ENCODE assay signal across 13 cellular contexts in the genomic region with DNA sequence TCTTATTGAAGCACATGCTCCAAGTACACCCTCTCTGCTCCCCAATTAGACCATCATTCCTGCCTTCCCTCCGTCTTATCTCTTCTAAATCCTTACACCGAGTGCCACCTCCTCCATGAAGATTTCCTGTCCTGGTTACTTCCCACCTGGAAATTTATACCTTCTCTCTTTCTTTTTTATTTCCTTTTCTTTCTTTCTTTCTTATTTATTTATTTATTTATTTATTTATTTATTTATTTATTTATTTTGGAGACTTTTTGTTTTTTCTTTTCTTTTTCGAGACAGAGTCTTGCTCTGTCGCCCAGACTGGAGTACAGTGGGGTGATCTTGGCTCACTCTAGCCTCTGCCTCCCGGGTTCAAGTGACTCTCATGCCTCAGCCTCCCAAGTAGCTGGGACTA. TPM values are rescaled to one million over a fixed set of nuclear protein-coding genes. Genes with fewer than 3 reads are reported as not detected.
DNase-seq lines count a peak whose midpoint lies in the region; ATAC-seq and TF ChIP-seq lines count a peak whose summit lies in the region.
"Had no signal": no experiment of that assay in that cellular context is flagged by ENCODE, and none has a peak within 500 bp of the region (broad histone marks: within the 10 kb centered on the region; RNA-seq: fewer than 3 reads in every experiment).

No MANE protein-coding gene starts in this region.

- POLR2A ChIA-PET in HEK293T (lab: Yijun Ruan, JAX), result no interaction called here

- peak overlapping the region; percentile 70 for H3K9ac ChIP-seq in Karpas-422 (ENCODE audit: low read length)

- H3K27ac ChIP-seq in Karpas-422 (ENCODE audit: low read length), result no peak overlapping the region
- peak overlapping the region; percentile 86 to 98 for H3K27ac ChIP-seq in coronary artery
- H3K27ac ChIP-seq in thoracic aorta, result peak overlapping the region; percentile 83 to 88

- DNase-seq in Karpas-422 (no peak), coronary artery (ENCODE audit: low spot score) (no peak), thoracic aorta (ENCODE audit: low spot score) (no peak), HEK293T (ENCODE audit: extremely low spot score) (no peak), kidney glomerular epithelial cell (lab: John Stamatoyannopoulos, UW) (no peak)
- DNase-seq: COR-L47, DMS153, DMS79 treated with DMSO at 0.1 percent for 48 hours, EL, H7 had no signal

- no peak for TF ChIP-seq CTCF in coronary artery (IDR thresholded peaks at IDR 0.05)
- TF ChIP-seq CTCF in thoracic aorta (IDR thresholded peaks at IDR 0.05), result no peak

- ATAC-seq in thoracic aorta (ENCODE audit: insufficient number of reproducible peaks, low FRiP score, low read depth), result no peak
- no peak for ATAC-seq in GM21717 (IDR thresholded peaks at IDR 0.05; ENCODE audit: unreplicated experiment)
- ATAC-seq: CD8-positive, alpha-beta T cell; GM23338 had no signal

- H2AFZ ChIP-seq in Karpas-422 (ENCODE audit: low read length), result no peak overlapping the region
- H2AFZ ChIP-seq: GM23338 had no signal

- no peaks in the 10 kb centered on the region for H3K9me2 ChIP-seq in Karpas-422 (replicated peaks; ENCODE audit: insufficient read depth, low read length)

- H4K20me1 ChIP-seq in Karpas-422 (ENCODE audit: insufficient read depth, low read depth, low read length), result no peaks in the 10 kb centered on the region

- H3K4me2 ChIP-seq in Karpas-422 (ENCODE audit: low read depth, low read length, poor library complexity, severe bottlenecking), result peak overlapping the region; percentile 99
- H3K4me2 ChIP-seq: GM23338 had no signal

- CTCF ChIA-PET in HEK293T (lab: Yijun Ruan, JAX), result interaction anchor here (0.6 kb wide), 1 partner anchor 164 kb away, joined by 3 read pairs; no protein-coding TSS in a partner anchor

- no peaks in the 10 kb centered on the region for H3K27me3 ChIP-seq in Karpas-422 (ENCODE audit: low read length)
- no peaks in the 10 kb centered on the region for H3K27me3 ChIP-seq in thoracic aorta (replicated peaks; ENCODE audit: insufficient read depth)

- H3K79me2 ChIP-seq in Karpas-422 (ENCODE audit: low read length), result no peaks in the 10 kb centered on the region

- H3K36me3 ChIP-seq in Karpas-422 (ENCODE audit: insufficient read depth, low read length), result no peaks in the 10 kb centered on the region
- H3K36me3 ChIP-seq in thoracic aorta, result no peaks in the 10 kb centered on the region

- H3K4me3 ChIP-seq in Karpas-422 (ENCODE audit: low read length) (peak overlapping the region; percentile 72; the same call in 1 of the 2 replicates), coronary artery (peak overlapping the region; percentile 71), thoracic aorta (peak overlapping the region; percentile 64)
- H3K4me3 ChIP-seq: GM23338 had no signal

- H3K4me1 ChIP-seq in Karpas-422 (ENCODE audit: low read length) (peaks cover 19% of the 10 kb centered on the region), thoracic aorta (ENCODE audit: control insufficient read depth in 1 of 2, low read depth in 2 of 2) (peaks cover 5 to 32% of the 10 kb centered on the region in 2 donors)

- H3K9me3 ChIP-seq in Karpas-422 (ENCODE audit: low read length), result no peaks in the 10 kb centered on the region
- no peaks in the 10 kb centered on the region for H3K9me3 ChIP-seq in thoracic aorta

TF ChIP-seq in HEK293T, 16 proteins besides CTCF, POLR2A, EP300 and RAD21:
- TF ChIP-seq SUZ12 (IDR thresholded peaks at IDR 0.05), result no peak
- TF ChIP-seq BHLHE40 (IDR thresholded peaks at IDR 0.05; ENCODE audit: borderline replicate concordance), result no peak
- no peak for TF ChIP-seq ZNF384 (IDR thresholded peaks at IDR 0.05)
- TF ChIP-seq SP1 (IDR thresholded peaks at IDR 0.05), result no peak
- TF ChIP-seq LEF1 (IDR thresholded peaks at IDR 0.05; ENCODE audit: borderline replicate concordance), result no peak
- no peak for TF ChIP-seq HDGF (IDR thresholded peaks at IDR 0.05; ENCODE audit: borderline replicate concordance)
- no peak for TF ChIP-seq CTBP1 (IDR thresholded peaks at IDR 0.05; ENCODE audit: borderline replicate concordance)
- TF ChIP-seq FOXM1 (IDR thresholded peaks at IDR 0.05; ENCODE audit: borderline replicate concordance), result no peak
- no peak for TF ChIP-seq ARNT (IDR thresholded peaks at IDR 0.05)
- no peak for TF ChIP-seq FOXK2 (IDR thresholded peaks at IDR 0.05)
- TF ChIP-seq FOXA1 (IDR thresholded peaks at IDR 0.05), result no peak
- no peak for TF ChIP-seq ELF4 (IDR thresholded peaks at IDR 0.05)
- TF ChIP-seq NFRKB (IDR thresholded peaks at IDR 0.05), result no peak
- no peak for TF ChIP-seq L3MBTL2 (conservative IDR thresholded peaks at IDR 0.05)
- TF ChIP-seq, protein P1, sequence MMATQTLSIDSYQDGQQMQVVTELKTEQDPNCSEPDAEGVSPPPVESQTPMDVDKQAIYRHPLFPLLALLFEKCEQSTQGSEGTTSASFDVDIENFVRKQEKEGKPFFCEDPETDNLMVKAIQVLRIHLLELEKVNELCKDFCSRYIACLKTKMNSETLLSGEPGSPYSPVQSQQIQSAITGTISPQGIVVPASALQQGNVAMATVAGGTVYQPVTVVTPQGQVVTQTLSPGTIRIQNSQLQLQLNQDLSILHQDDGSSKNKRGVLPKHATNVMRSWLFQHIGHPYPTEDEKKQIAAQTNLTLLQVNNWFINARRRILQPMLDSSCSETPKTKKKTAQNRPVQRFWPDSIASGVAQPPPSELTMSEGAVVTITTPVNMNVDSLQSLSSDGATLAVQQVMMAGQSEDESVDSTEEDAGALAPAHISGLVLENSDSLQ (IDR thresholded peaks at IDR 0.05), result no peak
- TF ChIP-seq TARDBP (IDR thresholded peaks at IDR 0.05), result no peak

RNA-seq across cellular contexts. Expression of a gene that starts 45.9 kb away (rescaled TPM):
- 28.3 and 43.6 TPM in 2 replicates for total RNA-seq in Karpas-422 (2014; rRNA removed; shearing (Covaris generic); ENCODE audit: low replicate concordance)
- total RNA-seq in thoracic aorta, result 100 to 1,000 TPM; 177 to 283 TPM
